ENCODE assay signal across 8 cellular contexts in genomic region chr10:21372651-21373410, GRCh38.
DNase-seq lines count a peak whose midpoint lies in the region; ATAC-seq and TF ChIP-seq lines count a peak whose summit lies in the region.

No MANE protein-coding gene starts in this region.

- H3K9ac ChIP-seq in IMR-90 (ENCODE audit: low read depth, low read length) (peak overlapping the region; percentile 55), colonic mucosa (ENCODE audit: low read depth in 2 of 2, low read length in 2 of 2) (no peak overlapping the region)

- peak overlapping the region; percentile 2; the same call in 1 of the 2 replicates for H3K23ac ChIP-seq in IMR-90 (ENCODE audit: low read depth, low read length)

- H2BK5ac ChIP-seq in IMR-90 (ENCODE audit: low read depth, low read length, poor library complexity, severe bottlenecking) = peak overlapping the region; percentile 31

- ATAC-seq in CD8-positive, alpha-beta T cell = peak; percentile 92
- peak; percentile 80 for ATAC-seq in GM21360 (IDR thresholded peaks at IDR 0.05; ENCODE audit: unreplicated experiment)
- peak; percentile 99 for ATAC-seq in IMR-90 (ENCODE audit: low read depth)
- ATAC-seq in naive thymus-derived CD4-positive, alpha-beta T cell = peak; percentile 94

- TF ChIP-seq RAD21 in IMR-90 (IDR thresholded peaks at IDR 0.05; ENCODE audit: low read length) = no peak; the same call in 1 of the 2 replicates

- H3K27me3 ChIP-seq in CD8-positive, alpha-beta T cell (ENCODE audit: insufficient read depth, low read length) = no peaks in the 10 kb centered on the region
- H3K27me3 ChIP-seq in IMR-90 (ENCODE audit: control insufficient read depth, insufficient read depth, low read length) = no peaks in the 10 kb centered on the region
- H3K27me3 ChIP-seq in colonic mucosa = no peaks in the 10 kb centered on the region
- H3K27me3 ChIP-seq in naive thymus-derived CD4-positive, alpha-beta T cell (ENCODE audit: control insufficient read depth in 2 of 2, insufficient read depth in 2 of 2, low read length in 2 of 2) = no peaks in the 10 kb centered on the region

- H2BK20ac ChIP-seq in IMR-90 (ENCODE audit: low read depth, low read length) = peak overlapping the region; percentile 34

- peak overlapping the region; percentile 50 for H3K4me2 ChIP-seq in IMR-90 (ENCODE audit: low read depth, low read length)

- peak overlapping the region; percentile 56 for H4K5ac ChIP-seq in IMR-90 (ENCODE audit: low read depth, low read length)

- H3K36me3 Mint-ChIP-seq in CD8-positive, alpha-beta T cell = no peaks in the 10 kb centered on the region
- no peaks in the 10 kb centered on the region for H3K36me3 Mint-ChIP-seq in naive thymus-derived CD4-positive, alpha-beta T cell

- H2AK5ac ChIP-seq in IMR-90 (ENCODE audit: low read depth, low read length) = no peak overlapping the region

- in situ Hi-C loops in IMR-90 (cut with MboI; ENCODE audit: low sequenced_read_pairs) = no loop called here

- TF ChIP-seq POLR2A in IMR-90 (IDR thresholded peaks at IDR 0.05; ENCODE audit: low read depth, low read length) = no peak

- peak overlapping the region; percentile 13; the same call in 1 of the 3 replicates for H2BK15ac ChIP-seq in IMR-90 (ENCODE audit: low read depth, low read length)

- H3K4me1 ChIP-seq in CD8-positive, alpha-beta T cell (ENCODE audit: insufficient read depth, low read length) = peaks cover 11% of the 10 kb centered on the region
- H3K4me1 ChIP-seq in IMR-90 (ENCODE audit: control insufficient read depth, insufficient read depth, low read length) (peaks cover 11% of the 10 kb centered on the region), colonic mucosa (no peaks in the 10 kb centered on the region)
- peaks cover 0 to 3% of the 10 kb centered on the region in 2 donors for H3K4me1 ChIP-seq in naive thymus-derived CD4-positive, alpha-beta T cell (ENCODE audit: control insufficient read depth in 2 of 2, insufficient read depth in 2 of 2, low read length in 2 of 2)

- no peaks in the 10 kb centered on the region for H3K9me3 Mint-ChIP-seq in CD8-positive, alpha-beta T cell
- H3K9me3 Mint-ChIP-seq in naive thymus-derived CD4-positive, alpha-beta T cell = no peaks in the 10 kb centered on the region

- peak overlapping the region; percentile 80 for H2AFZ ChIP-seq in IMR-90 (replicated peaks; ENCODE audit: low read length, poor library complexity)

- no peaks in the 10 kb centered on the region for H3K9me3 ChIP-seq in CD8-positive, alpha-beta T cell (ENCODE audit: low read length)
- H3K9me3 ChIP-seq in IMR-90 (ENCODE audit: control insufficient read depth, insufficient read depth, low read length) (no peaks in the 10 kb centered on the region), colonic mucosa (no peaks in the 10 kb centered on the region)
- H3K9me3 ChIP-seq in naive thymus-derived CD4-positive, alpha-beta T cell (ENCODE audit: control insufficient read depth in 2 of 3, low read length in 3 of 3) = no peaks in the 10 kb centered on the region

- intact Hi-C loops in CD8-positive, alpha-beta T cell (cut with DNase I, micrococcal nuclease) = no loop called here
- intact Hi-C loops in IMR-90 (cut with micrococcal nuclease) = loop anchor here (10.0 kb wide), 1 partner anchor 362 kb away; no protein-coding TSS in a partner anchor
- intact Hi-C loops in colonic mucosa (cut with DNase I) = no loop called here
- intact Hi-C loops in naive thymus-derived CD4-positive, alpha-beta T cell (cut with micrococcal nuclease) = no loop called here

- peak in 5 of 7 experiments; percentile 1 to 52 (median 16) for DNase-seq in CD8-positive, alpha-beta T cell
- peak; percentile 92 for DNase-seq in IMR-90
- DNase-seq in T1000 (lab: John Stamatoyannopoulos, UW) = peak; percentile 54
- DNase-seq in colonic mucosa = peak; percentile 79
- DNase-seq in naive thymus-derived CD4-positive, alpha-beta T cell = peak in 7 of 9 donors; percentile 31 to 70 (median 60)
- no peak for DNase-seq in COR-L47 (lab: John Stamatoyannopoulos, UW)
- DNase-seq in NCI-H2171 treated with DMSO at 0.1 percent for 48 hours (lab: John Stamatoyannopoulos, UW) = no peak

- H4K8ac ChIP-seq in IMR-90 (ENCODE audit: low read depth in 2 of 2, low read length in 2 of 2) = peak overlapping the region; percentile 34 to 68; a peak in 3 of 4 replicates

- POLR2A ChIA-PET in CD8-positive, alpha-beta T cell (lab: Charles Lee) = no interaction called here
- POLR2A ChIA-PET in IMR-90 (lab: Charles Lee; ENCODE audit: unreplicated experiment) = interaction anchor here (0.6 kb wide), 1 partner anchor 42 kb away, joined by 4 read pairs; no protein-coding TSS in a partner anchor
- POLR2A ChIA-PET in naive thymus-derived CD4-positive, alpha-beta T cell (lab: Charles Lee) = interaction anchor here (0.7 kb wide), 1 partner anchor 9 kb away, joined by 3 read pairs; no protein-coding TSS in a partner anchor

- peak overlapping the region; percentile 2 for H2AK9ac ChIP-seq in IMR-90 (replicated peaks; ENCODE audit: low read depth, low read length, poor library complexity)

- WGBS in IMR-90 (ENCODE audit: extremely low coverage in 2 of 2, insufficient read length in 1 of 2), 2 experiments = no CpG with 5 or more reads among the region's 4 CpGs

- H3K18ac ChIP-seq in IMR-90 (ENCODE audit: low read depth, low read length) = peak overlapping the region; percentile 40

- peak overlapping the region; percentile 26 for H3K4me3 Mint-ChIP-seq in CD8-positive, alpha-beta T cell
- H3K4me3 Mint-ChIP-seq in naive thymus-derived CD4-positive, alpha-beta T cell = peak overlapping the region; percentile 46 to 78 (median 60)

- no peak overlapping the region for H3K4me3 ChIP-seq in CD8-positive, alpha-beta T cell (ENCODE audit: low read depth, low read length)
- H3K4me3 ChIP-seq in IMR-90 (ENCODE audit: insufficient read depth, low read depth, low read length) (peak overlapping the region; percentile 5; the same call in 1 of the 2 replicates), colonic mucosa (no peak overlapping the region)
- peak overlapping the region; percentile 22 for H3K4me3 ChIP-seq in naive thymus-derived CD4-positive, alpha-beta T cell (ENCODE audit: low read length)

- H3K9me1 ChIP-seq in IMR-90 (ENCODE audit: insufficient read depth, low read length) = peaks cover 8% of the 10 kb centered on the region

- H2BK120ac ChIP-seq in IMR-90 (ENCODE audit: low read depth, low read length) = peak overlapping the region; percentile 66

- peaks cover 10% of the 10 kb centered on the region for H3K4me1 Mint-ChIP-seq in CD8-positive, alpha-beta T cell (ENCODE audit: low read depth)
- H3K4me1 Mint-ChIP-seq in naive thymus-derived CD4-positive, alpha-beta T cell = peaks cover 7 to 26% (median 14%) of the 10 kb centered on the region in 7 donors

- H3K27me3 Mint-ChIP-seq in CD8-positive, alpha-beta T cell (ENCODE audit: low read depth) = no peaks in the 10 kb centered on the region
- H3K27me3 Mint-ChIP-seq in naive thymus-derived CD4-positive, alpha-beta T cell = no peaks in the 10 kb centered on the region

- CTCF ChIA-PET in CD8-positive, alpha-beta T cell (lab: Charles Lee) = no interaction called here
- CTCF ChIA-PET in IMR-90 (lab: Yijun Ruan, JAX) = no interaction called here
- CTCF ChIA-PET in naive thymus-derived CD4-positive, alpha-beta T cell (lab: Charles Lee) = interaction anchor here (0.6 kb wide), 1 partner anchor 637 kb away, joined by 3 read pairs; no protein-coding TSS in a partner anchor

- peak overlapping the region; percentile 8; the same call in 1 of the 2 replicates for H3K14ac ChIP-seq in IMR-90 (replicated peaks; ENCODE audit: low read depth, low read length)

- peak overlapping the region; percentile 70 for H3K27ac Mint-ChIP-seq in CD8-positive, alpha-beta T cell
- peak overlapping the region; percentile 44 to 93 (median 82) for H3K27ac Mint-ChIP-seq in naive thymus-derived CD4-positive, alpha-beta T cell

- H3K36me3 ChIP-seq in CD8-positive, alpha-beta T cell (ENCODE audit: insufficient read depth, low read length) = no peaks in the 10 kb centered on the region
- H3K36me3 ChIP-seq in IMR-90 (ENCODE audit: control insufficient read depth, insufficient read depth, low read length) = no peaks in the 10 kb centered on the region
- no peaks in the 10 kb centered on the region for H3K36me3 ChIP-seq in colonic mucosa
- H3K36me3 ChIP-seq in naive thymus-derived CD4-positive, alpha-beta T cell (ENCODE audit: control insufficient read depth in 2 of 3, insufficient read depth in 3 of 3, low read length in 3 of 3) = no peaks in the 10 kb centered on the region

- no peaks in the 10 kb centered on the region for H3K79me1 ChIP-seq in IMR-90 (ENCODE audit: low read depth in 1 of 2, low read length in 2 of 2)

- peak overlapping the region; percentile 4; the same call in 1 of the 2 replicates for H4K91ac ChIP-seq in IMR-90 (ENCODE audit: insufficient read depth, low read depth, low read length)

- no peak overlapping the region for H3K27ac ChIP-seq in CD8-positive, alpha-beta T cell (ENCODE audit: low read depth, low read length)
- H3K27ac ChIP-seq in IMR-90 (ENCODE audit: insufficient read depth, low read length) (peak overlapping the region; percentile 59), colonic mucosa (no peak overlapping the region)
- peak overlapping the region; percentile 9 for H3K27ac ChIP-seq in naive thymus-derived CD4-positive, alpha-beta T cell (ENCODE audit: low read depth, low read length)

- H3K4ac ChIP-seq in IMR-90 (ENCODE audit: low read depth, low read length) = peak overlapping the region; percentile 78

- TF ChIP-seq CTCF in CD8-positive, alpha-beta T cell (IDR thresholded peaks at IDR 0.05) = no peak
- no peak for TF ChIP-seq CTCF in IMR-90 (conservative IDR thresholded peaks at IDR 0.05; ENCODE audit: low read depth, low read length)
- TF ChIP-seq CTCF in colonic mucosa (IDR thresholded peaks at IDR 0.05) = no peak

- no TSS peak for BruUV-seq in IMR-90 (replicated peaks; lab: Mats Ljungman, UMichigan)

- dilution Hi-C loops in IMR-90 (cut with HindIII; ENCODE audit: low sequenced_read_pairs, unreplicated experiment) = no loop called here

- H3K56ac ChIP-seq in IMR-90 (ENCODE audit: extremely low read depth, insufficient read depth, low read length) = peak overlapping the region; percentile 7; the same call in 1 of the 2 replicates

- no peaks in the 10 kb centered on the region for H4K20me1 ChIP-seq in IMR-90 (ENCODE audit: insufficient read depth, low read length)

TF ChIP-seq in IMR-90, 13 proteins besides CTCF, POLR2A, EP300 and RAD21 (continues in another document):
- TF ChIP-seq FOS (IDR thresholded peaks at IDR 0.05; ENCODE audit: low read depth, low read length) (no peak), NFE2L2 (IDR thresholded peaks at IDR 0.05; ENCODE audit: low read depth, low read length) (no peak), MAZ (IDR thresholded peaks at IDR 0.05; ENCODE audit: borderline replicate concordance, low read depth, low read length) (peak; percentile 26; the same call in 1 of the 2 replicates), CEBPB (IDR thresholded peaks at IDR 0.05; ENCODE audit: low read depth, low read length) (no peak), RFX5 (IDR thresholded peaks at IDR 0.05; ENCODE audit: low read depth, low read length) (no peak)

Comparison
In these comparisons a context has a peak if more than half of its experiments do, and no peak if none do; other contexts are left out.
1. DNase-seq: peak in CD8-positive, alpha-beta T cell (5 of 7), IMR-90 (single experiment), T1000 (single experiment), colonic mucosa (single experiment) and naive thymus-derived CD4-positive, alpha-beta T cell (7 of 9); none in COR-L47 (single experiment) and NCI-H2171 treated with DMSO at 0.1 percent for 48 hours (single experiment).
2. H3K27ac ChIP-seq: peak in IMR-90 (single experiment) and naive thymus-derived CD4-positive, alpha-beta T cell (single experiment); none in CD8-positive, alpha-beta T cell (single experiment) and colonic mucosa (single experiment).
3. H3K4me3 ChIP-seq: peak in IMR-90 (single experiment) and naive thymus-derived CD4-positive, alpha-beta T cell (single experiment); none in CD8-positive, alpha-beta T cell (single experiment) and colonic mucosa (single experiment).
4. Peak in every context shown above with its lines, with median percentiles within 50 percentile points of each other: ATAC-seq.